Comparison of ENCODE assay signal across 15 cellular contexts in the genomic region with DNA sequence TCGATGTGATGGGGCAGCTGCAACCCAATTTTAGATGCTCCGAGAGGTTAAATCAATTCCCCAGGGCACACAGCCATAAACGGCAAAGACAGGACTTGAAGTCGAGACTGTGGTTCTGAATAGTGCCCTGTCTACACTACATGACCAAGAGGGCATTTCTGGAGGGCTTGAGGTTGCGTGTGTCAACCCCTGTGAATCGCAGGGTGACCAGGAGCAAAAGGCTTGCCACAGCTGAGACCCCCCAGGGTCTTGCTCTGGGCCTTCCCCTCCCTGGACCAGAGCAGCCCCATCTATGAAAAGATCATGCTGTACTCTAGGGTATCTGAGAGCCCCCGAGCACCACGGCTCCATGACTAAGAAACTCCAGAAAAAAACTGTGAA. TPM values are rescaled to one million over a fixed set of nuclear protein-coding genes. Genes with fewer than 3 reads are reported as not detected.
A peak's percentile ranks its signal among the peaks of the same experiment; 100 is the strongest.
DNase-seq lines count a peak whose midpoint lies in the region; ATAC-seq and TF ChIP-seq lines count a peak whose summit lies in the region.
"Had no signal": no experiment of that assay in that cellular context is flagged by ENCODE, and none has a peak within 500 bp of the region (broad histone marks: within the 10 kb centered on the region; RNA-seq: fewer than 3 reads in every experiment).

No MANE protein-coding gene starts in this region.

- H3K27me3 ChIP-seq in CD4-positive, alpha-beta memory T cell (ENCODE audit: insufficient read depth, low read length), result no peaks in the 10 kb centered on the region
- H3K27me3 ChIP-seq in PC-3 (ENCODE audit: low read length), result peaks cover 10% of the 10 kb centered on the region

- POLR2A ChIA-PET in CD4-positive, alpha-beta memory T cell (lab: Charles Lee; ENCODE audit: partially characterized antibody), result interaction anchor here (0.8 to 5.3 kb wide), 19 partner anchors 11 to 159 kb away, joined by 3 to 47 read pairs (median 8); a partner anchor contains a TSS
- POLR2A ChIA-PET in PC-3 (lab: Charles Lee; ENCODE audit: unreplicated experiment), result no interaction called here

- H3K4me1 ChIP-seq in CD4-positive, alpha-beta memory T cell (ENCODE audit: insufficient read depth, low read length), result peaks cover 65% of the 10 kb centered on the region
- H3K4me1 ChIP-seq in PC-3 (ENCODE audit: insufficient read depth, low read length), result 0 out of 2 replicates have a peak, but pooled peaks cover 6% of the 10 kb centered on the region
- peaks cover 5% of the 10 kb centered on the region for H3K4me1 ChIP-seq in mucosa of descending colon (ENCODE audit: low read depth)
- H3K4me1 ChIP-seq: parathyroid adenoma had no signal

- H3K4me2 ChIP-seq in PC-3 (ENCODE audit: low read length), result peak overlapping the region; percentile 47; the same call in 1 of the 2 replicates
- H3K4me2 ChIP-seq: smooth muscle cell had no signal

- intact Hi-C loops in CD4-positive, alpha-beta memory T cell (cut with micrococcal nuclease), result loop anchor here (1.0 to 5.0 kb wide), 5 partner anchors 27 to 169 kb away; a partner anchor contains a TSS
- intact Hi-C loops in PC-3 (cut with micrococcal nuclease) (loop anchor here (1.0 kb wide), 2 partner anchors 55 to 169 kb away; no protein-coding TSS in a partner anchor), mucosa of descending colon (cut with DNase I, micrococcal nuclease) (loop anchor here (10.0 kb wide), 3 partner anchors 51 to 171 kb away; no protein-coding TSS in a partner anchor)

- BruUV-seq in PC-3 (replicated peaks; lab: Mats Ljungman, UMichigan), result no TSS peak

- H3K9me2 ChIP-seq in PC-3 (replicated peaks; ENCODE audit: low read length), result no peaks in the 10 kb centered on the region

- peak overlapping the region; percentile 35; the same call in 1 of the 2 replicates for H2AFZ ChIP-seq in PC-3 (ENCODE audit: low read length)

- H3K27me3 Mint-ChIP-seq in T-helper 2 cell treated with Interferon-gamma antibody and Interleukin-4, amounts not matched to agents 5 μg/mL and 100 μg/mL, for 36 hours (ENCODE audit: low read depth), result peaks cover 9% of the 10 kb centered on the region
- no peaks in the 10 kb centered on the region for H3K27me3 Mint-ChIP-seq in CD4-positive, alpha-beta memory T cell

- H4K20me1 ChIP-seq in PC-3 (ENCODE audit: low read length), result no peaks in the 10 kb centered on the region

- H3K27ac Mint-ChIP-seq in T-helper 2 cell treated with Interferon-gamma antibody and Interleukin-4, amounts not matched to agents 5 μg/mL and 100 μg/mL, for 36 hours, result peak overlapping the region; percentile 81
- peak overlapping the region; percentile 86 to 97 (median 94) for H3K27ac Mint-ChIP-seq in CD4-positive, alpha-beta memory T cell

- peaks cover 53% of the 10 kb centered on the region for H3K4me1 Mint-ChIP-seq in T-helper 2 cell treated with Interferon-gamma antibody and Interleukin-4, amounts not matched to agents 5 μg/mL and 100 μg/mL, for 36 hours (ENCODE audit: low read depth)
- peaks cover 43 to 87% (median 65%) of the 10 kb centered on the region in 4 donors for H3K4me1 Mint-ChIP-seq in CD4-positive, alpha-beta memory T cell

- no peaks in the 10 kb centered on the region for H3K79me2 ChIP-seq in PC-3 (ENCODE audit: low read length)
- H3K79me2 ChIP-seq: parathyroid adenoma had no signal

- TF ChIP-seq CTCF in PC-3 (conservative IDR thresholded peaks at IDR 0.05; ENCODE audit: low read depth, low read length), result no peak
- TF ChIP-seq CTCF in mucosa of descending colon (IDR thresholded peaks at IDR 0.05), result no peak

- no peaks in the 10 kb centered on the region for H3K9me3 ChIP-seq in CD4-positive, alpha-beta memory T cell (ENCODE audit: control insufficient read depth in 1 of 2, low read length in 2 of 2)
- H3K9me3 ChIP-seq in PC-3 (ENCODE audit: low read length) (0 out of 2 replicates have a peak, but pooled peaks cover under 1% of the 10 kb centered on the region), mucosa of descending colon (no peaks in the 10 kb centered on the region)
- H3K9me3 ChIP-seq: gastroesophageal sphincter had no signal

- no peak for DNase-seq in T-helper 2 cell treated with Interferon-gamma antibody and Interleukin-4, amounts not matched to agents 5 μg/mL and 100 μg/mL, for 36 hours (ENCODE audit: low spot score)
- DNase-seq in T-helper 2 cell, result no peak
- no peak for DNase-seq in CD4-positive, alpha-beta memory T cell
- DNase-seq in PC-3, result no peak
- DNase-seq in mucosa of descending colon, result no peak
- no peak for DNase-seq in HuH-7.5 (ENCODE audit: low spot score)
- DNase-seq in stimulated activated CD4-positive, alpha-beta T cell treated with anti-CD3 and anti-CD28 coated beads, Interleukin-2, amount 100 ng/mL, for 48 hours, result no peak
- DNase-seq: activated gamma-delta T cell, cortex of kidney, SHP77 treated with DMSO at 0.1 percent for 48 hours had no signal

- ATAC-seq in PC-3, result no peak
- peak; percentile 6 for ATAC-seq in mucosa of descending colon
- ATAC-seq in GM18517 (IDR thresholded peaks at IDR 0.05; ENCODE audit: unreplicated experiment), result no peak

- CTCF ChIA-PET in CD4-positive, alpha-beta memory T cell (lab: Charles Lee; ENCODE audit: partially characterized antibody), result interaction anchor here (0.7 to 7.1 kb wide), 31 partner anchors 7 to 167 kb away, joined by 3 to 153 read pairs (median 7); a partner anchor contains a TSS
- CTCF ChIA-PET in PC-3 (lab: Charles Lee), result no interaction called here

- H3F3A ChIP-seq in PC-3 (ENCODE audit: low read length, unreplicated experiment), result no peaks in the 10 kb centered on the region

- peak overlapping the region; percentile 62 for H3K4me3 Mint-ChIP-seq in T-helper 2 cell treated with Interferon-gamma antibody and Interleukin-4, amounts not matched to agents 5 μg/mL and 100 μg/mL, for 36 hours
- H3K4me3 Mint-ChIP-seq in CD4-positive, alpha-beta memory T cell, result peak overlapping the region; percentile 3 to 87 (median 70)

- H3K4me3 ChIP-seq in CD4-positive, alpha-beta memory T cell (ENCODE audit: low read length in 2 of 2), result peak overlapping the region in 1 of 2 donors; percentile 3
- H3K4me3 ChIP-seq in PC-3 (ENCODE audit: low read length) (no peak overlapping the region), mucosa of descending colon (no peak overlapping the region)
- H3K4me3 ChIP-seq: gastroesophageal sphincter, smooth muscle cell had no signal

- H3K36me3 Mint-ChIP-seq in T-helper 2 cell treated with Interferon-gamma antibody and Interleukin-4, amounts not matched to agents 5 μg/mL and 100 μg/mL, for 36 hours (ENCODE audit: low read depth), result peaks cover 8% of the 10 kb centered on the region
- no peaks in the 10 kb centered on the region for H3K36me3 Mint-ChIP-seq in CD4-positive, alpha-beta memory T cell

- peaks cover 5% of the 10 kb centered on the region for H3K9me3 Mint-ChIP-seq in T-helper 2 cell treated with Interferon-gamma antibody and Interleukin-4, amounts not matched to agents 5 μg/mL and 100 μg/mL, for 36 hours
- H3K9me3 Mint-ChIP-seq in CD4-positive, alpha-beta memory T cell, result peaks cover 0 to 4% (median under 1%) of the 10 kb centered on the region in 8 donors

- no peaks in the 10 kb centered on the region for H3K36me3 ChIP-seq in CD4-positive, alpha-beta memory T cell (ENCODE audit: insufficient read depth, low read length)
- H3K36me3 ChIP-seq in PC-3 (ENCODE audit: low read depth, low read length) (no peaks in the 10 kb centered on the region), mucosa of descending colon (ENCODE audit: low read depth) (no peaks in the 10 kb centered on the region)
- H3K36me3 ChIP-seq: gastroesophageal sphincter had no signal

- no peak overlapping the region for H3K9ac ChIP-seq in PC-3 (ENCODE audit: low read length)
- H3K9ac ChIP-seq: parathyroid adenoma had no signal

- H3K27ac ChIP-seq in CD4-positive, alpha-beta memory T cell (ENCODE audit: low read depth, low read length), result peak overlapping the region; percentile 53
- H3K27ac ChIP-seq in PC-3 (ENCODE audit: low read length), result no peak overlapping the region
- H3K27ac ChIP-seq: gastroesophageal sphincter, parathyroid adenoma had no signal

RNA-seq across cellular contexts. Expression of a gene that starts 26.8 kb away (rescaled TPM):
- 1 to 10 TPM; 6.5 to 7.4 TPM for total RNA-seq in CD4-positive, alpha-beta memory T cell
- polyA plus RNA-seq in CD4-positive, alpha-beta memory T cell, result 1 to 10 TPM; 1.3 to 3.4 TPM
- total RNA-seq in PC-3 (2014; rRNA removed) (not detected in 2 replicates), mucosa of descending colon (1 to 10 TPM in 1 of 3 donors, under 1 TPM in 2; 0.43 to 1.2 (median 0.58) TPM)
- total RNA-seq: A172 had no signal
